In the genomic region with DNA sequence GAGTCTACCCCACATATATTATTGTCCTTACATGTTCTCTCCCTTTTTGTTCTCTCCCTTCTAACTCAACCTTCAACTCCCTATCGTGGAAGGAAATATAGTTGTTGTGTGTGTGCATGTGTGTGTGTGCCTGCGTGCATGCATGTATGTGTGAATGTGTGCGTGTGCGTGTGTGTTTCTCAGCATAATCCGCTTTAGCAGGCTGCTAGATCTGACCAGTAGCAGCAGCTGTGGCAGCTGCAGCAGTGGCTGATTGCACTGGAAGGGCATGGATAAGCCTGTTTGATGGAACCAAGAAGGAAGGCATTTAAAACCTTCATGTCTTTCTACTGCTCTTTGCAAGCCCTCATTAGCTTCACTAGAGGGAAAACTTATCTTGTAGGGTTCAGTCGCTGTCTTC, we compare ENCODE assay signal across 8 cellular contexts.
A peak's percentile ranks its signal among the peaks of the same experiment; 100 is the strongest.
DNase-seq lines count a peak whose midpoint lies in the region; ATAC-seq, FAIRE-seq and TF ChIP-seq lines count a peak whose summit lies in the region.

No MANE protein-coding gene starts in this region.

- H3K27ac ChIP-seq in endothelial cell of umbilical vein (ENCODE audit: insufficient read depth, low read depth, low read length): no peak overlapping the region

- intact Hi-C loops in endothelial cell of umbilical vein (cut with micrococcal nuclease): no loop called here

- peaks cover 28% of the 10 kb centered on the region for H3K4me1 Mint-ChIP-seq in progenitor cell of endocrine pancreas (ENCODE audit: low read depth)
- H3K4me1 Mint-ChIP-seq in activated CD4-positive, alpha-beta T cell treated with anti-CD3 and anti-CD28 coated beads, Interleukin-2, amount 10 ng/mL, durations not matched to agents 7 days and 5 days: peaks cover 10% of the 10 kb centered on the region

- POLR2A ChIA-PET in endothelial cell of umbilical vein (lab: Charles Lee): no interaction called here
- POLR2A ChIA-PET in activated CD4-positive, alpha-beta T cell treated with anti-CD3 and anti-CD28 coated beads, Interleukin-2, amount 10 ng/mL, durations not matched to agents 7 days and 5 days (lab: Charles Lee): no interaction called here

- no peaks in the 10 kb centered on the region for H3K27me3 ChIP-seq in endothelial cell of umbilical vein (ENCODE audit: control insufficient read depth in 2 of 2, insufficient read depth in 2 of 2, low read length in 2 of 2)

- H3K27me3 Mint-ChIP-seq in progenitor cell of endocrine pancreas: no peaks in the 10 kb centered on the region
- H3K27me3 Mint-ChIP-seq in activated CD4-positive, alpha-beta T cell treated with anti-CD3 and anti-CD28 coated beads, Interleukin-2, amount 10 ng/mL, durations not matched to agents 7 days and 5 days: no peaks in the 10 kb centered on the region

- no peaks in the 10 kb centered on the region for H3K9me3 ChIP-seq in endothelial cell of umbilical vein (replicated peaks; ENCODE audit: control insufficient read depth, insufficient read depth, low read length)

- no peak overlapping the region for H3K9ac ChIP-seq in endothelial cell of umbilical vein (replicated peaks; ENCODE audit: extremely low read depth, insufficient read depth, low read length)

- peak; percentile 26 for FAIRE-seq in GM18507 (lab: Jason Lieb, UNC)
- FAIRE-seq in endothelial cell of umbilical vein (lab: Jason Lieb, UNC): no peak

- no peaks in the 10 kb centered on the region for H3K9me3 Mint-ChIP-seq in progenitor cell of endocrine pancreas (ENCODE audit: low read depth)
- H3K9me3 Mint-ChIP-seq in activated CD4-positive, alpha-beta T cell treated with anti-CD3 and anti-CD28 coated beads, Interleukin-2, amount 10 ng/mL, durations not matched to agents 7 days and 5 days: no peaks in the 10 kb centered on the region

- H3K4me1 ChIP-seq in endothelial cell of umbilical vein (ENCODE audit: control insufficient read depth, extremely low read depth, insufficient read depth, low read length): peaks cover 3% of the 10 kb centered on the region

- H4K20me1 ChIP-seq in endothelial cell of umbilical vein (replicated peaks; ENCODE audit: control insufficient read depth, extremely low read depth, insufficient read depth, low read length): no peaks in the 10 kb centered on the region

- H3K4me2 ChIP-seq in endothelial cell of umbilical vein (ENCODE audit: insufficient read depth, low read length): no peak overlapping the region

- BruUV-seq in endothelial cell of umbilical vein (replicated peaks; lab: Mats Ljungman, UMichigan): no TSS peak

- H3K79me2 ChIP-seq in endothelial cell of umbilical vein (ENCODE audit: control insufficient read depth, insufficient read depth, low read length): no peaks in the 10 kb centered on the region

- no peaks in the 10 kb centered on the region for H3K9me1 ChIP-seq in endothelial cell of umbilical vein (replicated peaks; ENCODE audit: control insufficient read depth, extremely low read depth, insufficient read depth, low read length)

- dilution Hi-C loops in endothelial cell of umbilical vein (cut with MboI; ENCODE audit: extremely low pct_ligation_motif_present, low sequenced_read_pairs): no loop called here

- H3K36me3 ChIP-seq in endothelial cell of umbilical vein (ENCODE audit: control insufficient read depth in 2 of 2, extremely low read depth in 1 of 2, insufficient read depth in 2 of 2, low read length in 2 of 2): no peaks in the 10 kb centered on the region

- no peak overlapping the region for H3K27ac Mint-ChIP-seq in progenitor cell of endocrine pancreas
- H3K27ac Mint-ChIP-seq in activated CD4-positive, alpha-beta T cell treated with anti-CD3 and anti-CD28 coated beads, Interleukin-2, amount 10 ng/mL, durations not matched to agents 7 days and 5 days: no peak overlapping the region

- DNase-seq in GM18507 (ENCODE audit: extremely low spot score, insufficient read length, low read depth) (no peak), NCI-H69 (lab: John Stamatoyannopoulos, UW) (peak; percentile 49), endothelial cell of umbilical vein (ENCODE audit: low read depth, low spot score) (no peak), progenitor cell of endocrine pancreas (ENCODE audit: low spot score, unreplicated experiment) (no peak), cortex of kidney (lab: John Stamatoyannopoulos, UW) (no peak)
- DNase-seq in activated CD4-positive, alpha-beta T cell treated with anti-CD3 and anti-CD28 coated beads, Interleukin-2, amount 10 ng/mL, durations not matched to agents 7 days and 5 days: no peak

- H3K4me3 Mint-ChIP-seq in progenitor cell of endocrine pancreas (ENCODE audit: low read depth): peak overlapping the region; percentile 70
- H3K4me3 Mint-ChIP-seq in activated CD4-positive, alpha-beta T cell treated with anti-CD3 and anti-CD28 coated beads, Interleukin-2, amount 10 ng/mL, durations not matched to agents 7 days and 5 days: no peak overlapping the region

- H3K36me3 Mint-ChIP-seq in progenitor cell of endocrine pancreas (ENCODE audit: insufficient read depth): no peaks in the 10 kb centered on the region
- no peaks in the 10 kb centered on the region for H3K36me3 Mint-ChIP-seq in activated CD4-positive, alpha-beta T cell treated with anti-CD3 and anti-CD28 coated beads, Interleukin-2, amount 10 ng/mL, durations not matched to agents 7 days and 5 days (ENCODE audit: low read depth)

- no peak for TF ChIP-seq CTCF in endothelial cell of umbilical vein (IDR thresholded peaks at IDR 0.05; ENCODE audit: extremely low read depth in 1 of 2, insufficient read depth in 1 of 2, low read depth in 1 of 2, low read length in 2 of 2)
- TF ChIP-seq CTCF in progenitor cell of endocrine pancreas (IDR thresholded peaks at IDR 0.05; ENCODE audit: unreplicated experiment): no peak

- H3K4me3 ChIP-seq in endothelial cell of umbilical vein (replicated peaks in 1 of 3; ENCODE audit: insufficient read depth in 1 of 3, low read depth in 1 of 3, low read length in 3 of 3): no peak overlapping the region

- peak overlapping the region; percentile 93 for H2AFZ ChIP-seq in endothelial cell of umbilical vein (ENCODE audit: low read depth, low read length)

- no peak for TF ChIP-seq POLR2A in endothelial cell of umbilical vein (IDR thresholded peaks at IDR 0.05; ENCODE audit: low read depth, low read length)

- ATAC-seq in HG02973 (IDR thresholded peaks at IDR 0.05; ENCODE audit: unreplicated experiment) (no peak), GM21360 (IDR thresholded peaks at IDR 0.05; ENCODE audit: unreplicated experiment) (no peak)

- CTCF ChIA-PET in endothelial cell of umbilical vein (lab: Charles Lee): interaction anchor here (1.2 to 1.6 kb wide), 2 partner anchors 19 to 78 kb away, joined by 3 read pairs; no protein-coding TSS in a partner anchor
- CTCF ChIA-PET in activated CD4-positive, alpha-beta T cell treated with anti-CD3 and anti-CD28 coated beads, Interleukin-2, amount 10 ng/mL, durations not matched to agents 7 days and 5 days (lab: Charles Lee): no interaction called here

TF ChIP-seq in endothelial cell of umbilical vein, 7 proteins besides CTCF, POLR2A, EP300 and RAD21:
- no peak for TF ChIP-seq MYC (IDR thresholded peaks at IDR 0.05; ENCODE audit: low read depth, low read length)
- TF ChIP-seq JUN (IDR thresholded peaks at IDR 0.05; ENCODE audit: borderline replicate concordance, insufficient read depth, insufficient read length, low read depth): no peak
- no peak for TF ChIP-seq EZH2 (IDR thresholded peaks at IDR 0.05; ENCODE audit: borderline replicate concordance, low read depth, low read length, severe bottlenecking)
- TF ChIP-seq, protein P1, sequence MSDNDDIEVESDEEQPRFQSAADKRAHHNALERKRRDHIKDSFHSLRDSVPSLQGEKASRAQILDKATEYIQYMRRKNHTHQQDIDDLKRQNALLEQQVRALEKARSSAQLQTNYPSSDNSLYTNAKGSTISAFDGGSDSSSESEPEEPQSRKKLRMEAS (IDR thresholded peaks at IDR 0.05; ENCODE audit: insufficient read depth, insufficient read length): no peak
- no peak for TF ChIP-seq POLR2AphosphoS5 (IDR thresholded peaks at IDR 0.05; ENCODE audit: insufficient read depth, low read depth, low read length)
- TF ChIP-seq FOS (IDR thresholded peaks at IDR 0.05; ENCODE audit: borderline replicate concordance, insufficient read depth, low read length): no peak
- TF ChIP-seq GATA2 (IDR thresholded peaks at IDR 0.05; ENCODE audit: insufficient read depth, insufficient read length, low read depth, low read length): no peak
